ENCODE assay signal across 26 cellular contexts in genomic region chr6:146861029-146861563, GRCh38.
"Had no signal": no experiment of that assay in that cellular context is flagged by ENCODE, and none has a peak within 500 bp of the region (broad histone marks: within the 10 kb centered on the region; RNA-seq: fewer than 3 reads in every experiment).

No MANE protein-coding gene starts in this region.

- H2AFZ ChIP-seq: hepatocyte had no signal

- H3K4me3 Mint-ChIP-seq: dendritic cell treated with granulocyte-macrophage colony-stimulating factor and Interleukin-4, amounts not matched to agents 40 ng/mL and 50 ng/mL, for 4 days; memory B cell; naive B cell; natural killer cell treated with Interleukin-12 subunit alpha and Interleukin-12 subunit beta and Interleukin-15 and Interleukin-18, amount 100 ng/mL, for 72 hours; neural crest cell; stimulated activated memory B cell treated with anti-CD40 and anti-IgM and Interleukin-4, amounts not matched to agents 10 μg/mL and 1 μg/mL and 100 μg/mL, for 72 hours had no signal

- H3K79me2 ChIP-seq: hepatocyte had no signal

- H3K27me3 ChIP-seq: colonic mucosa, esophagus muscularis mucosa, foreskin keratinocyte, gastroesophageal sphincter, heart left ventricle, hepatocyte, neutrophil, pancreas, right lobe of liver, tibial nerve, upper lobe of left lung had no signal

- H3K4me2 ChIP-seq: hepatocyte had no signal

- H3K4me3 ChIP-seq: colonic mucosa, esophagus muscularis mucosa, gastroesophageal sphincter, heart left ventricle, hepatocyte, lung, pancreas, right lobe of liver, thoracic aorta, tibial nerve, upper lobe of left lung had no signal

- H3K27ac ChIP-seq: colonic mucosa, esophagus muscularis mucosa, foreskin keratinocyte, gastroesophageal sphincter, heart left ventricle, hepatocyte, neutrophil, pancreas, thoracic aorta, tibial nerve, upper lobe of left lung had no signal

- H3K36me3 Mint-ChIP-seq: memory B cell; naive B cell; natural killer cell treated with Interleukin-12 subunit alpha and Interleukin-12 subunit beta and Interleukin-15 and Interleukin-18, amount 100 ng/mL, for 72 hours; stimulated activated memory B cell treated with anti-CD40 and anti-IgM and Interleukin-4, amounts not matched to agents 10 μg/mL and 1 μg/mL and 100 μg/mL, for 72 hours had no signal

- H3K4me1 ChIP-seq: colonic mucosa, foreskin keratinocyte, pancreas had no signal

- H3K9me3 ChIP-seq: colonic mucosa, esophagus muscularis mucosa, gastroesophageal sphincter, neutrophil, pancreas, right lobe of liver, thoracic aorta, upper lobe of left lung had no signal

- ATAC-seq: foreskin keratinocyte; gastroesophageal sphincter; heart left ventricle; natural killer cell treated with Interleukin-12 subunit alpha and Interleukin-12 subunit beta and Interleukin-15 and Interleukin-18, amount 100 ng/mL, for 72 hours; stimulated activated memory B cell treated with anti-CD40 and anti-IgM and Interleukin-4, amounts not matched to agents 10 μg/mL and 1 μg/mL and 100 μg/mL, for 72 hours; stimulated activated naive CD8-positive, alpha-beta T cell treated with anti-CD3 and anti-CD28 coated beads, Interleukin-15, Interleukin-2, amounts not matched to agents 100 U/mL and 50 U/mL, for 24 hours had no signal

- H3K36me3 ChIP-seq: colonic mucosa, esophagus muscularis mucosa, gastroesophageal sphincter, heart left ventricle, neutrophil, pancreas, right lobe of liver, thoracic aorta, tibial nerve, upper lobe of left lung had no signal

- DNase-seq: colonic mucosa; effector memory CD4-positive, alpha-beta T cell; foreskin keratinocyte; heart left ventricle; kidney; naive B cell; pancreas; small intestine; stimulated activated CD4-positive, alpha-beta T cell treated with anti-CD3 and anti-CD28 coated beads, Interleukin-2, amount 100 ng/mL, for 24 hours; stimulated activated CD4-positive, alpha-beta T cell treated with anti-CD3 and anti-CD28 coated beads, Interleukin-4, amount 100 ng/mL, for 24 hours; stimulated activated naive CD8-positive, alpha-beta T cell treated with anti-CD3 and anti-CD28 coated beads, Interleukin-15, Interleukin-2, amounts not matched to agents 100 U/mL and 50 U/mL, for 24 hours; upper lobe of left lung had no signal

- H3K9me3 Mint-ChIP-seq: dendritic cell treated with granulocyte-macrophage colony-stimulating factor and Interleukin-4, amounts not matched to agents 40 ng/mL and 50 ng/mL, for 4 days; natural killer cell treated with Interleukin-12 subunit alpha and Interleukin-12 subunit beta and Interleukin-15 and Interleukin-18, amount 100 ng/mL, for 72 hours; neural crest cell had no signal

- H3K27ac Mint-ChIP-seq: dendritic cell treated with granulocyte-macrophage colony-stimulating factor and Interleukin-4, amounts not matched to agents 40 ng/mL and 50 ng/mL, for 4 days; memory B cell; naive B cell; natural killer cell treated with Interleukin-12 subunit alpha and Interleukin-12 subunit beta and Interleukin-15 and Interleukin-18, amount 100 ng/mL, for 72 hours; progenitor cell of endocrine pancreas; stimulated activated memory B cell treated with anti-CD40 and anti-IgM and Interleukin-4, amounts not matched to agents 10 μg/mL and 1 μg/mL and 100 μg/mL, for 72 hours had no signal
